19 cellular contexts compared by ENCODE assay signal in genomic region chr5:176934309-176934930, GRCh38. TPM values are rescaled to one million over a fixed set of nuclear protein-coding genes. Genes with fewer than 3 reads are reported as not detected.
"Had no signal": no experiment of that assay in that cellular context is flagged by ENCODE, and none has a peak within 500 bp of the region (broad histone marks: within the 10 kb centered on the region; RNA-seq: fewer than 3 reads in every experiment).

No MANE protein-coding gene starts in this region.

- H3K9me3 ChIP-seq: esophagus muscularis mucosa, lower lobe of right lung, right atrium auricular region, suprapubic skin, upper lobe of right lung had no signal

- H3K27me3 Mint-ChIP-seq: naive thymus-derived CD4-positive, alpha-beta T cell; stimulated activated naive B cell treated with anti-CD40 and anti-IgM and Interleukin-4, amounts not matched to agents 10 μg/mL and 1 μg/mL and 100 μg/mL, for 72 hours had no signal

- H3K4me1 ChIP-seq: lower lobe of right lung, right atrium auricular region, suprapubic skin, upper lobe of right lung had no signal

- FAIRE-seq: endometrium had no signal

- DNase-seq: activated CD4-positive, alpha-beta T cell treated with anti-CD3 and anti-CD28 coated beads for 48 hours; activated gamma-delta T cell treated with Interleukin-2 at 50 U/mL for 16 hours; glutamatergic neuron; left cardiac atrium; lower lobe of right lung; naive thymus-derived CD4-positive, alpha-beta T cell; posterior cingulate gyrus; stimulated activated naive B cell treated with anti-CD40 and anti-IgM and Interleukin-4, amounts not matched to agents 10 μg/mL and 1 μg/mL and 100 μg/mL, for 72 hours; upper lobe of right lung had no signal

- H3K9me3 Mint-ChIP-seq: naive thymus-derived CD4-positive, alpha-beta T cell; stimulated activated naive B cell treated with anti-CD40 and anti-IgM and Interleukin-4, amounts not matched to agents 10 μg/mL and 1 μg/mL and 100 μg/mL, for 72 hours had no signal

- H3K4me3 ChIP-seq: esophagus muscularis mucosa, lower lobe of right lung, right atrium auricular region, skin epidermis, suprapubic skin, upper lobe of right lung had no signal

- ATAC-seq: left cardiac atrium; lower lobe of right lung; naive thymus-derived CD4-positive, alpha-beta T cell; stimulated activated naive B cell treated with anti-CD40 and anti-IgM and Interleukin-4, amounts not matched to agents 10 μg/mL and 1 μg/mL and 100 μg/mL, for 72 hours; upper lobe of right lung had no signal

- H3K27ac Mint-ChIP-seq: stimulated activated naive B cell treated with anti-CD40 and anti-IgM and Interleukin-4, amounts not matched to agents 10 μg/mL and 1 μg/mL and 100 μg/mL, for 72 hours had no signal

- H3K4me3 Mint-ChIP-seq: naive thymus-derived CD4-positive, alpha-beta T cell; stimulated activated naive B cell treated with anti-CD40 and anti-IgM and Interleukin-4, amounts not matched to agents 10 μg/mL and 1 μg/mL and 100 μg/mL, for 72 hours had no signal

- H3K27ac ChIP-seq: esophagus muscularis mucosa, lower lobe of right lung, right atrium auricular region, skin epidermis, suprapubic skin, upper lobe of right lung, VCaP had no signal

RNA-seq across cellular contexts. Expression of gene HK3, which starts 35.3 kb away (rescaled TPM):
- total RNA-seq: chondrocyte, dermis microvascular lymphatic vessel endothelial cell, fibroblast of villous mesenchyme, SK-MEL-5 had no signal
